15 cellular contexts compared by ENCODE assay signal in genomic region chr11:36311926-36312592, GRCh38. TPM values are rescaled to one million over a fixed set of nuclear protein-coding genes. Genes with fewer than 3 reads are reported as not detected.
A peak's percentile ranks its signal among the peaks of the same experiment; 100 is the strongest.
DNase-seq lines count a peak whose midpoint lies in the region; ATAC-seq and TF ChIP-seq lines count a peak whose summit lies in the region.
"Had no signal": no experiment of that assay in that cellular context is flagged by ENCODE, and none has a peak within 500 bp of the region (broad histone marks: within the 10 kb centered on the region; RNA-seq: fewer than 3 reads in every experiment).

No MANE protein-coding gene starts in this region.

- H3K4me3 Mint-ChIP-seq in HFFc6 = peak overlapping the region; percentile 6
- H3K4me3 Mint-ChIP-seq in activated T-cell treated with anti-CD3 and anti-CD28 coated beads, Interleukin-2, amount 50 U/mL, for 24 hours = no peak overlapping the region
- H3K4me3 Mint-ChIP-seq: activated CD8-positive, alpha-beta T cell treated with anti-CD3 and anti-CD28 coated beads, Interleukin-2, amount 10 ng/mL, durations not matched to agents 7 days and 5 days; activated naive CD8-positive, alpha-beta T cell treated with anti-CD3 and anti-CD28 coated beads, Interleukin-2, amount 10 ng/mL, durations not matched to agents 7 days and 5 days; dendritic cell treated with granulocyte-macrophage colony-stimulating factor and Interleukin-4, amounts not matched to agents 40 ng/mL and 50 ng/mL, for 4 days; T-helper 1 cell treated with Interleukin-12 subunit alpha and Interleukin-12 subunit beta and Interleukin-4 antibody, amounts not matched to agents 30 μg/mL and 1 μg/mL, for 36 hours had no signal

- DNase-seq in COR-L47 (lab: John Stamatoyannopoulos, UW) = peak; percentile 12
- no peak for DNase-seq in HFFc6
- DNase-seq in NCI-H524 treated with DMSO at 0.1 percent for 48 hours (lab: John Stamatoyannopoulos, UW) = peak; percentile 84
- peak; percentile 30 for DNase-seq in epithelial cell of esophagus (ENCODE audit: low read depth)
- DNase-seq in GF-D8 (lab: John Stamatoyannopoulos, UW) = no peak
- no peak for DNase-seq in GM19240 (ENCODE audit: insufficient read length, low spot score)
- no peak for DNase-seq in activated T-cell treated with anti-CD3 and anti-CD28 coated beads, Interleukin-2, amount 50 U/mL, for 24 hours
- DNase-seq: activated CD8-positive, alpha-beta T cell treated with anti-CD3 and anti-CD28 coated beads, Interleukin-2, amount 10 ng/mL, durations not matched to agents 7 days and 5 days; activated naive CD8-positive, alpha-beta T cell treated with anti-CD3 and anti-CD28 coated beads, Interleukin-2, amount 10 ng/mL, durations not matched to agents 7 days and 5 days; C1 segment of cervical spinal cord; left colon; stimulated activated CD4-positive, alpha-beta T cell treated with anti-CD3 and anti-CD28 coated beads, Interleukin-12 subunit alpha, Interleukin-12 subunit beta, amount 100 ng/mL, for 4 hours had no signal

- H3K4me3 ChIP-seq in epithelial cell of esophagus (ENCODE audit: low read length) = no peak overlapping the region

- no peaks in the 10 kb centered on the region for H3K36me3 Mint-ChIP-seq in HFFc6 (ENCODE audit: low read depth)
- H3K36me3 Mint-ChIP-seq in activated T-cell treated with anti-CD3 and anti-CD28 coated beads, Interleukin-2, amount 50 U/mL, for 24 hours (ENCODE audit: low read depth) = no peaks in the 10 kb centered on the region
- H3K36me3 Mint-ChIP-seq: activated naive CD8-positive, alpha-beta T cell treated with anti-CD3 and anti-CD28 coated beads, Interleukin-2, amount 10 ng/mL, durations not matched to agents 7 days and 5 days had no signal

- TF ChIP-seq CTCF in HFFc6 (IDR thresholded peaks at IDR 0.05) (no peak), epithelial cell of esophagus (IDR thresholded peaks at IDR 0.05; ENCODE audit: insufficient read depth, low read depth, low read length, missing control alignments) (no peak)

- H3K4me1 Mint-ChIP-seq in HFFc6 (ENCODE audit: low read depth) = peaks cover 52% of the 10 kb centered on the region
- peaks cover 8% of the 10 kb centered on the region for H3K4me1 Mint-ChIP-seq in activated T-cell treated with anti-CD3 and anti-CD28 coated beads, Interleukin-2, amount 50 U/mL, for 24 hours (ENCODE audit: low read depth)
- H3K4me1 Mint-ChIP-seq: activated naive CD8-positive, alpha-beta T cell treated with anti-CD3 and anti-CD28 coated beads, Interleukin-2, amount 10 ng/mL, durations not matched to agents 7 days and 5 days had no signal

- no peak for ATAC-seq in HG02840 (IDR thresholded peaks at IDR 0.05; ENCODE audit: low FRiP score, unreplicated experiment)
- ATAC-seq: activated CD8-positive, alpha-beta T cell treated with anti-CD3 and anti-CD28 coated beads, Interleukin-2, amount 10 ng/mL, durations not matched to agents 7 days and 5 days had no signal

- no peaks in the 10 kb centered on the region for H3K9me3 Mint-ChIP-seq in HFFc6
- H3K9me3 Mint-ChIP-seq in activated T-cell treated with anti-CD3 and anti-CD28 coated beads, Interleukin-2, amount 50 U/mL, for 24 hours = no peaks in the 10 kb centered on the region
- H3K9me3 Mint-ChIP-seq: activated naive CD8-positive, alpha-beta T cell treated with anti-CD3 and anti-CD28 coated beads, Interleukin-2, amount 10 ng/mL, durations not matched to agents 7 days and 5 days; dendritic cell treated with granulocyte-macrophage colony-stimulating factor and Interleukin-4, amounts not matched to agents 40 ng/mL and 50 ng/mL, for 4 days had no signal

- peak overlapping the region; percentile 39; the same call in 1 of the 2 replicates for H3K27ac Mint-ChIP-seq in HFFc6
- no peak overlapping the region for H3K27ac Mint-ChIP-seq in activated T-cell treated with anti-CD3 and anti-CD28 coated beads, Interleukin-2, amount 50 U/mL, for 24 hours
- H3K27ac Mint-ChIP-seq: activated CD8-positive, alpha-beta T cell treated with anti-CD3 and anti-CD28 coated beads, Interleukin-2, amount 10 ng/mL, durations not matched to agents 7 days and 5 days; activated naive CD8-positive, alpha-beta T cell treated with anti-CD3 and anti-CD28 coated beads, Interleukin-2, amount 10 ng/mL, durations not matched to agents 7 days and 5 days; dendritic cell treated with granulocyte-macrophage colony-stimulating factor and Interleukin-4, amounts not matched to agents 40 ng/mL and 50 ng/mL, for 4 days; T-helper 1 cell treated with Interleukin-12 subunit alpha and Interleukin-12 subunit beta and Interleukin-4 antibody, amounts not matched to agents 30 μg/mL and 1 μg/mL, for 36 hours had no signal

- peaks cover 10% of the 10 kb centered on the region for H3K27me3 Mint-ChIP-seq in HFFc6 (ENCODE audit: insufficient read depth)
- H3K27me3 Mint-ChIP-seq in activated T-cell treated with anti-CD3 and anti-CD28 coated beads, Interleukin-2, amount 50 U/mL, for 24 hours = peaks cover 54% of the 10 kb centered on the region

RNA-seq across cellular contexts. Expression of gene PRR5L, which starts 16.0 kb away (rescaled TPM):
- total RNA-seq in HFFc6 (2021; fragmentation: NEBNext Ultra II Directional; extraction: Animal tissue kit (Norgen Biotek cat#: 25700)) = 10 to 100 TPM; 19.9 to 27.5 (median 24.9) TPM

RNA-seq across cellular contexts. Expression of gene COMMD9, which starts 22.8 kb away (rescaled TPM):
- 10 to 100 TPM; 75.4 to 88.9 (median 81.7) TPM for total RNA-seq in HFFc6 (2021; fragmentation: NEBNext Ultra II Directional; extraction: Animal tissue kit (Norgen Biotek cat#: 25700))

Comparison
In these comparisons a context has a peak if more than half of its experiments do, and no peak if none do; other contexts are left out.
1. DNase-seq: peak in COR-L47 (single experiment), NCI-H524 treated with DMSO at 0.1 percent for 48 hours (single experiment) and epithelial cell of esophagus (single experiment); none in HFFc6 (single experiment), GF-D8 (single experiment), GM19240 (single experiment) and activated T-cell treated with anti-CD3 and anti-CD28 coated beads, Interleukin-2, amount 50 U/mL, for 24 hours (single experiment).